Comparison of ENCODE assay signal across 8 cellular contexts in the genomic region with DNA sequence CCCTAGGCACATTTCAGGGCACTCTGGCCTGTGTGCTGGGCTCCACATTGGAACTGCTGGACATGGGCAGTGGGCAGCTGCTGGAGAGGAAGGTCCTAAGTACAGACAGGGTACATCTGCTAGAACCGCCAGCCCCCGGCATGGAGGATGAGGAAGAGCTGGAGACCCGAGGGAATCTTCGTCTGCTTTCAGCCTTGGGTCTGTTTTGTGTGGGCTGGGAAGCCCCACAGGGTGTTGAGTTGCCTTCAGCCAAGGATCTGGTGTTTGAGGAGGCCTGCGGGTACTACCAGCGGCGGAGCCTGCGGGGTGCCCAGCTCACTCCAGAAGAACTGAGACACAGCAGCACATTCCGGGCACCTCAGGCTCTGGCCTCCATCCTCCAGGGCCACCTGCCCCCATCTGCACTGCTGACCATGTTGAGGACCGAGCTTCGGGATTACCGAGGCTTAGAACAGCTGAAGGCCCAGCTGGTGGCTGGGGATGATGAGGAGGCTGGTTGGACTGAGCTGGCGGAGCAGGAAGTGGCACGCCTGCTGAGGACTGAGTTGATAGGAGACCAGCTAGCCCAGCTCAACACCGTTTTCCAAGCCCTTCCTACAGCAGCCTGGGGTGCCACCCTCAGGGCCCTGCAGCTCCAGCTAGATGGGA. TPM values are rescaled to one million over a fixed set of nuclear protein-coding genes. Genes with fewer than 3 reads are reported as not detected.
DNase-seq lines count a peak whose midpoint lies in the region; ATAC-seq and TF ChIP-seq lines count a peak whose summit lies in the region.

No MANE protein-coding gene starts in this region.

- H3K4me1 Mint-ChIP-seq in activated naive CD4-positive, alpha-beta T cell treated with anti-CD3 and anti-CD28 coated beads for 36 hours (ENCODE audit: low read depth) = peaks cover 24% of the 10 kb centered on the region
- peaks cover 17% of the 10 kb centered on the region for H3K4me1 Mint-ChIP-seq in activated T-helper 1 cell treated with anti-CD3 and anti-CD28 coated beads, Interleukin-12 subunit alpha, Interleukin-12 subunit beta, Interleukin-2, Interleukin-4 antibody, amounts not matched to agents 30 ng/mL and 10 ng/mL and 1 ng/mL, durations not matched to agents 14 hours and 24 hours and 36 hours (ENCODE audit: low read depth)

- H3K9me3 ChIP-seq in liver (ENCODE audit: control insufficient read depth in 4 of 4, low read length in 3 of 4) = no peaks in the 10 kb centered on the region
- H3K9me3 ChIP-seq in transverse colon = no peaks in the 10 kb centered on the region

- H3K4me1 ChIP-seq in liver (ENCODE audit: control insufficient read depth in 4 of 4, insufficient read depth in 4 of 4, low read length in 3 of 4) (peaks cover 11 to 22% (median 15%) of the 10 kb centered on the region in 4 donors), transverse colon (peaks cover 15 to 35% (median 19%) of the 10 kb centered on the region in 4 donors)

- H3K27ac Mint-ChIP-seq in activated naive CD4-positive, alpha-beta T cell treated with anti-CD3 and anti-CD28 coated beads for 36 hours = no peak overlapping the region
- H3K27ac Mint-ChIP-seq in activated T-helper 1 cell treated with anti-CD3 and anti-CD28 coated beads, Interleukin-12 subunit alpha, Interleukin-12 subunit beta, Interleukin-2, Interleukin-4 antibody, amounts not matched to agents 30 ng/mL and 10 ng/mL and 1 ng/mL, durations not matched to agents 14 hours and 24 hours and 36 hours = peak overlapping the region; percentile 86

- no peak for ATAC-seq in GM21825 (IDR thresholded peaks at IDR 0.05; ENCODE audit: unreplicated experiment)

- no peaks in the 10 kb centered on the region for H3K27me3 ChIP-seq in liver (ENCODE audit: control insufficient read depth in 4 of 4, insufficient read depth in 4 of 4, low read length in 3 of 4)
- no peaks in the 10 kb centered on the region for H3K27me3 ChIP-seq in transverse colon

- no peaks in the 10 kb centered on the region for H3K36me3 Mint-ChIP-seq in activated naive CD4-positive, alpha-beta T cell treated with anti-CD3 and anti-CD28 coated beads for 36 hours (ENCODE audit: low read depth)
- H3K36me3 Mint-ChIP-seq in activated T-helper 1 cell treated with anti-CD3 and anti-CD28 coated beads, Interleukin-12 subunit alpha, Interleukin-12 subunit beta, Interleukin-2, Interleukin-4 antibody, amounts not matched to agents 30 ng/mL and 10 ng/mL and 1 ng/mL, durations not matched to agents 14 hours and 24 hours and 36 hours (ENCODE audit: low read depth) = peaks cover 6% of the 10 kb centered on the region

- no peaks in the 10 kb centered on the region for H3K9me3 Mint-ChIP-seq in activated naive CD4-positive, alpha-beta T cell treated with anti-CD3 and anti-CD28 coated beads for 36 hours
- H3K9me3 Mint-ChIP-seq in activated T-helper 1 cell treated with anti-CD3 and anti-CD28 coated beads, Interleukin-12 subunit alpha, Interleukin-12 subunit beta, Interleukin-2, Interleukin-4 antibody, amounts not matched to agents 30 ng/mL and 10 ng/mL and 1 ng/mL, durations not matched to agents 14 hours and 24 hours and 36 hours = no peaks in the 10 kb centered on the region

- TF ChIP-seq EP300 in transverse colon (IDR thresholded peaks at IDR 0.05; ENCODE audit: low read depth) = no peak

- no peak for DNase-seq in activated naive CD4-positive, alpha-beta T cell treated with anti-CD3 and anti-CD28 coated beads for 36 hours
- no peak for DNase-seq in activated naive CD4-positive, alpha-beta T cell treated with anti-CD3 and anti-CD28 coated beads, Interleukin-2, amount 50 U/mL, for 16 hours
- no peak for DNase-seq in activated T-helper 1 cell treated with anti-CD3 and anti-CD28 coated beads, Interleukin-12 subunit alpha, Interleukin-12 subunit beta, Interleukin-2, Interleukin-4 antibody, amounts not matched to agents 30 ng/mL and 10 ng/mL and 1 ng/mL, durations not matched to agents 14 hours and 24 hours and 36 hours (ENCODE audit: low spot score)
- DNase-seq in transverse colon (peak; percentile 18), GM20000 (ENCODE audit: low spot score) (no peak), RKO (ENCODE audit: low spot score) (no peak)

- H3K36me3 ChIP-seq in liver (ENCODE audit: control insufficient read depth in 4 of 4, insufficient read depth in 3 of 4, low read depth in 1 of 4, low read length in 3 of 4) = peaks cover 0 to 2% (median 0%) of the 10 kb centered on the region in 4 donors
- no peaks in the 10 kb centered on the region for H3K36me3 ChIP-seq in transverse colon

- peak overlapping the region; percentile 79 to 97 (median 89) for H3K4me3 ChIP-seq in liver (ENCODE audit: low read depth in 1 of 3, low read length in 3 of 3)
- H3K4me3 ChIP-seq in transverse colon = peak overlapping the region; percentile 86 to 99 (median 90)

- H3K27ac ChIP-seq in liver (ENCODE audit: low read depth in 1 of 2, low read length in 2 of 2) (no peak overlapping the region), transverse colon (peak overlapping the region; percentile 96 to 98 (median 96))

- CTCF ChIA-PET in activated naive CD4-positive, alpha-beta T cell treated with anti-CD3 and anti-CD28 coated beads for 36 hours (lab: Charles Lee) = interaction anchor here (0.7 to 5.7 kb wide), 4 partner anchors 36 to 225 kb away, joined by 3 to 23 read pairs (median 6); no protein-coding TSS in a partner anchor

- H3K9ac ChIP-seq in liver (ENCODE audit: low read depth in 1 of 2, low read length in 2 of 2) = peak overlapping the region in 1 of 2 donors; percentile 80

- no peak for TF ChIP-seq CTCF in liver (IDR thresholded peaks at IDR 0.05; ENCODE audit: low read depth, low read length, missing input control)
- TF ChIP-seq CTCF in transverse colon (IDR thresholded peaks at IDR 0.05) = no peak
- no peak for TF ChIP-seq CTCF in GM20000 (IDR thresholded peaks at IDR 0.05; ENCODE audit: extremely low read depth, missing control alignments)

- no peak for TF ChIP-seq POLR2A in transverse colon (IDR thresholded peaks at IDR 0.05)

- no peak for TF ChIP-seq RAD21 in liver (IDR thresholded peaks at IDR 0.05)

- in situ Hi-C loops in transverse colon (cut with MboI; ENCODE audit: low pct_ligation_motif_present in 1 of 4, low pct_unique_long_range_greater_than_20kb in 1 of 4, low sequenced_read_pairs in 3 of 4) = no loop called here

- intact Hi-C loops in activated naive CD4-positive, alpha-beta T cell treated with anti-CD3 and anti-CD28 coated beads for 36 hours (cut with micrococcal nuclease) = no loop called here
- intact Hi-C loops in activated T-helper 1 cell treated with anti-CD3 and anti-CD28 coated beads, Interleukin-12 subunit alpha, Interleukin-12 subunit beta, Interleukin-2, Interleukin-4 antibody, amounts not matched to agents 30 ng/mL and 10 ng/mL and 1 ng/mL, durations not matched to agents 14 hours and 24 hours and 36 hours (cut with micrococcal nuclease) = loop anchor here (10.0 kb wide), 1 partner anchor 788 kb away; the partner anchor contains the start of gene BORCS7
- intact Hi-C loops in transverse colon (cut with DNase I; ENCODE audit: low total_unique reads) = no loop called here

- peak overlapping the region; percentile 83 for H3K4me3 Mint-ChIP-seq in activated naive CD4-positive, alpha-beta T cell treated with anti-CD3 and anti-CD28 coated beads for 36 hours
- H3K4me3 Mint-ChIP-seq in activated T-helper 1 cell treated with anti-CD3 and anti-CD28 coated beads, Interleukin-12 subunit alpha, Interleukin-12 subunit beta, Interleukin-2, Interleukin-4 antibody, amounts not matched to agents 30 ng/mL and 10 ng/mL and 1 ng/mL, durations not matched to agents 14 hours and 24 hours and 36 hours = peak overlapping the region; percentile 89

- H3K27me3 Mint-ChIP-seq in activated naive CD4-positive, alpha-beta T cell treated with anti-CD3 and anti-CD28 coated beads for 36 hours (ENCODE audit: low read depth) = no peaks in the 10 kb centered on the region
- H3K27me3 Mint-ChIP-seq in activated T-helper 1 cell treated with anti-CD3 and anti-CD28 coated beads, Interleukin-12 subunit alpha, Interleukin-12 subunit beta, Interleukin-2, Interleukin-4 antibody, amounts not matched to agents 30 ng/mL and 10 ng/mL and 1 ng/mL, durations not matched to agents 14 hours and 24 hours and 36 hours (ENCODE audit: insufficient read depth) = no peaks in the 10 kb centered on the region

- 88% methylated on average over 15 of the region's 15 CpGs for WGBS in liver
- WGBS in transverse colon (ENCODE audit: low coverage in 1 of 2), 2 donors = 74% methylated on average over 14 of the region's 15 CpGs; no CpG with 5 or more reads in 1 of the 2 donors

TF ChIP-seq in liver, 16 proteins besides CTCF, POLR2A, EP300 and RAD21:
- no peak for TF ChIP-seq TAF1 (conservative IDR thresholded peaks at IDR 0.05)
- no peak for TF ChIP-seq EGR1 (IDR thresholded peaks at IDR 0.05; ENCODE audit: low read depth in 2 of 2)
- TF ChIP-seq FOXA1 (IDR thresholded peaks at IDR 0.05) = no peak
- no peak for TF ChIP-seq JUND (IDR thresholded peaks at IDR 0.05)
- no peak for TF ChIP-seq HNF4A (conservative IDR thresholded peaks at IDR 0.05)
- no peak for TF ChIP-seq GABPA (IDR thresholded peaks at IDR 0.05 in 1 of 2, conservative IDR thresholded peaks at IDR 0.05 in 1 of 2)

RNA-seq across cellular contexts. Expression of gene HPS6, which starts 1.4 kb away (rescaled TPM):
- 1 to 10 TPM; 8.7 to 8.8 TPM for total RNA-seq in activated naive CD4-positive, alpha-beta T cell treated with anti-CD3 and anti-CD28 coated beads for 36 hours
- 24.5 and 26.8 TPM in 2 replicates for total RNA-seq in activated T-helper 1 cell treated with anti-CD3 and anti-CD28 coated beads, Interleukin-12 subunit alpha, Interleukin-12 subunit beta, Interleukin-2, Interleukin-4 antibody, amounts not matched to agents 30 ng/mL and 10 ng/mL and 1 ng/mL, durations not matched to agents 14 hours and 24 hours and 36 hours
- 10 to 100 TPM; 11.8 to 13.7 TPM for total RNA-seq in liver
- 1 to 10 TPM; 2.5 to 8.2 TPM for polyA plus RNA-seq in liver
- total RNA-seq in transverse colon = 10 to 100 TPM; 17.1 to 30.9 (median 23.8) TPM

RNA-seq across cellular contexts. Expression of gene ARMH3, which starts 10.6 kb away (rescaled TPM):
- total RNA-seq in activated naive CD4-positive, alpha-beta T cell treated with anti-CD3 and anti-CD28 coated beads for 36 hours = 10 to 100 TPM; 12.3 to 12.6 TPM
- total RNA-seq in activated T-helper 1 cell treated with anti-CD3 and anti-CD28 coated beads, Interleukin-12 subunit alpha, Interleukin-12 subunit beta, Interleukin-2, Interleukin-4 antibody, amounts not matched to agents 30 ng/mL and 10 ng/mL and 1 ng/mL, durations not matched to agents 14 hours and 24 hours and 36 hours = 21.5 and 24.8 TPM in 2 replicates
- total RNA-seq in liver (10 to 100 TPM in 1 of 2 donors, 1 to 10 TPM in 1; 8.7 to 14.9 TPM), transverse colon (10 to 100 TPM; 11.5 to 29.7 (median 19.5) TPM)
- polyA plus RNA-seq in liver = 1 to 10 TPM; 5.3 to 9.6 TPM

RNA-seq across cellular contexts. Expression of gene LDB1, which starts 53.6 kb away (rescaled TPM):
- total RNA-seq in activated naive CD4-positive, alpha-beta T cell treated with anti-CD3 and anti-CD28 coated beads for 36 hours = 10 to 100 TPM; 46.5 to 46.6 TPM
- 78.6 and 87.1 TPM in 2 replicates for total RNA-seq in activated T-helper 1 cell treated with anti-CD3 and anti-CD28 coated beads, Interleukin-12 subunit alpha, Interleukin-12 subunit beta, Interleukin-2, Interleukin-4 antibody, amounts not matched to agents 30 ng/mL and 10 ng/mL and 1 ng/mL, durations not matched to agents 14 hours and 24 hours and 36 hours
- total RNA-seq in liver (10 to 100 TPM; 11.9 to 51.9 TPM), transverse colon (10 to 100 TPM; 31.9 to 81.9 (median 54.1) TPM)
- 1 to 10 TPM; 2.4 to 8.6 TPM for polyA plus RNA-seq in liver

Comparison
In these comparisons a context has a peak if more than half of its experiments do, and no peak if none do; other contexts are left out.
1. H3K27ac ChIP-seq: peak in transverse colon (4 of 4); none in liver (0 of 2).